10 cellular contexts compared by ENCODE assay signal in the genomic region with DNA sequence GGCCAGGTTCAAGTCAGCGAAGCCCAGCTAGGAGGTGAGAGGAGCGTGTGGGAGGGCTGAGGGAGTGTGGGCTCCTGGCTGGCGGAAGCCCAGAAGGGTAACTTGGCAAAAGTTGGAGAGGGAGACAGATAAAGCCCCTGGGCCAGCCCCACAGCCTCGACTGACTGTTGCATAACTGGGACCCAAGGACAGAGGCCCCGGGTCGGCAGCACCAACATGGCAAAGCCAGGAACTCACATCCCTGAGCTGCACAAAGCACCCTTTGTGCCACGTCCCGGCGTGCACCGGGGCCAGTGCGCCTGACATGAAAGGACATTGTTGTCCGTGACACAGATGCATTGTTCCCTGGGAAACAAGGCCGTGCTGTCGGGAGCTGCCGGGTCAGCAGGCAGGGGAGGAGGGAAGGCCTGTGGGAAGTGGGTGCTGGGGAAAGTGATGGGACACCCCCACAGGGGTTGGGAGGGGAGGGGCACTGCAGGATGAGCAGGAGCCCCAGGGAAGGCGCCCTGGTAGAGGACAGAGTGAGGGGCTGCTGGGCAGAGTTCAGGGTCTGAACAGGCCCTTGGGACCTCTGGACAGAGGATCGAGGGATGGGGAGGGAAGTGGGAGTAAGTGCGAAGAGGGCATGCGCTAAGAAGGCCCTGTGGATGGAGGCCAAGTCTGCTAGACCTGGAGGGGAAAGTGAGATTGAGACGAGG. TPM values are rescaled to one million over a fixed set of nuclear protein-coding genes. Genes with fewer than 3 reads are reported as not detected.
DNase-seq lines count a peak whose midpoint lies in the region; ATAC-seq and TF ChIP-seq lines count a peak whose summit lies in the region.
"Had no signal": no experiment of that assay in that cellular context is flagged by ENCODE, and none has a peak within 500 bp of the region (broad histone marks: within the 10 kb centered on the region; RNA-seq: fewer than 3 reads in every experiment).

No MANE protein-coding gene starts in this region.

- H3K18ac ChIP-seq in IMR-90 (ENCODE audit: low read depth, low read length) = no peak overlapping the region

- H3K36me3 ChIP-seq in IMR-90 (ENCODE audit: control insufficient read depth, insufficient read depth, low read length) = peaks cover 7% of the 10 kb centered on the region; the same call in 1 of the 2 replicates
- peaks cover 0 to 12% (median 0%) of the 10 kb centered on the region in 9 donors for H3K36me3 ChIP-seq in heart right ventricle
- peaks cover 2% of the 10 kb centered on the region for H3K36me3 ChIP-seq in rectal smooth muscle tissue (ENCODE audit: control insufficient read depth, insufficient read depth, low read length)
- no peaks in the 10 kb centered on the region for H3K36me3 ChIP-seq in A673 (ENCODE audit: insufficient read depth, low read length, poor library complexity, severe bottlenecking)

- intact Hi-C loops in IMR-90 (cut with micrococcal nuclease) (no loop called here), heart right ventricle (cut with DNase I) (no loop called here), A673 (cut with micrococcal nuclease; ENCODE audit: unreplicated experiment) (no loop called here)

- dilution Hi-C loops in IMR-90 (cut with HindIII; ENCODE audit: low sequenced_read_pairs, unreplicated experiment) = no loop called here

- H3K9me3 Mint-ChIP-seq in activated naive CD8-positive, alpha-beta T cell treated with anti-CD3 and anti-CD28 coated beads, Interleukin-2, amount 50 U/mL, for 24 hours = no peaks in the 10 kb centered on the region

- peaks cover 64% of the 10 kb centered on the region for H3K4me1 Mint-ChIP-seq in activated naive CD8-positive, alpha-beta T cell treated with anti-CD3 and anti-CD28 coated beads, Interleukin-2, amount 50 U/mL, for 24 hours

- TF ChIP-seq RAD21 in IMR-90 (IDR thresholded peaks at IDR 0.05; ENCODE audit: low read length) = no peak

- H3K4me1 ChIP-seq in IMR-90 (ENCODE audit: control insufficient read depth, insufficient read depth, low read length) (peaks cover 5% of the 10 kb centered on the region), heart right ventricle (peaks cover 4 to 94% (median 57%) of the 10 kb centered on the region in 9 donors), rectal smooth muscle tissue (ENCODE audit: control insufficient read depth, insufficient read depth, low read length) (peaks cover 19% of the 10 kb centered on the region), A673 (ENCODE audit: insufficient read depth, low read length, poor library complexity, severe bottlenecking) (peaks cover 10% of the 10 kb centered on the region)

- H3K36me3 Mint-ChIP-seq in activated naive CD8-positive, alpha-beta T cell treated with anti-CD3 and anti-CD28 coated beads, Interleukin-2, amount 50 U/mL, for 24 hours (ENCODE audit: low read depth) = peaks cover 4% of the 10 kb centered on the region

- no peak overlapping the region for H2BK20ac ChIP-seq in IMR-90 (ENCODE audit: low read depth, low read length)

- POLR2A ChIA-PET in IMR-90 (lab: Charles Lee; ENCODE audit: unreplicated experiment) = no interaction called here
- POLR2A ChIA-PET in A673 (lab: Charles Lee; ENCODE audit: low non-redundant PET) = no interaction called here

- peaks cover 12% of the 10 kb centered on the region for H3K9me1 ChIP-seq in IMR-90 (ENCODE audit: insufficient read depth, low read length)

- no peak overlapping the region for H3K4me2 ChIP-seq in IMR-90 (ENCODE audit: low read depth, low read length)

- no peak overlapping the region for H3K23ac ChIP-seq in IMR-90 (ENCODE audit: low read depth, low read length)

- H2BK5ac ChIP-seq in IMR-90 (ENCODE audit: low read depth, low read length, poor library complexity, severe bottlenecking) = no peak overlapping the region

- no peak overlapping the region for H2AFZ ChIP-seq in IMR-90 (replicated peaks; ENCODE audit: low read length, poor library complexity)

- 86% methylated on average over 15 of the region's 20 CpGs; no CpG with 5 or more reads in 1 of the 2 experiments for WGBS in IMR-90 (ENCODE audit: extremely low coverage in 2 of 2, insufficient read length in 1 of 2), 2 experiments
- WGBS in heart right ventricle, 2 donors = 22 to 37% methylated on average over 20 of the region's 20 CpGs

- peak overlapping the region; percentile 82 for H3K27ac Mint-ChIP-seq in activated naive CD8-positive, alpha-beta T cell treated with anti-CD3 and anti-CD28 coated beads, Interleukin-2, amount 50 U/mL, for 24 hours

- H3K27ac ChIP-seq in IMR-90 (ENCODE audit: insufficient read depth, low read length) (no peak overlapping the region), heart right ventricle (peak overlapping the region in 9 of 10 donors; percentile 39 to 85 (median 76)), rectal smooth muscle tissue (ENCODE audit: low read depth, low read length) (peak overlapping the region; percentile 57), A673 (ENCODE audit: low read depth, low read length, poor library complexity, severe bottlenecking) (no peak overlapping the region)

- in situ Hi-C loops in IMR-90 (cut with MboI; ENCODE audit: low sequenced_read_pairs) = no loop called here
- in situ Hi-C loops in KBM-7 (cut with MboI; ENCODE audit: low pct_unique_long_range_greater_than_20kb, low sequenced_read_pairs) = no loop called here

- no peaks in the 10 kb centered on the region for H3K27me3 ChIP-seq in IMR-90 (ENCODE audit: control insufficient read depth, insufficient read depth, low read length)
- no peaks in the 10 kb centered on the region for H3K27me3 ChIP-seq in heart right ventricle
- H3K27me3 ChIP-seq in rectal smooth muscle tissue (ENCODE audit: control insufficient read depth, insufficient read depth, low read length) = no peaks in the 10 kb centered on the region
- no peaks in the 10 kb centered on the region for H3K27me3 ChIP-seq in A673 (replicated peaks; ENCODE audit: insufficient read depth, low read depth, low read length, poor library complexity)

- H3K9me3 ChIP-seq in IMR-90 (ENCODE audit: control insufficient read depth, insufficient read depth, low read length) = no peaks in the 10 kb centered on the region
- H3K9me3 ChIP-seq in heart right ventricle = no peaks in the 10 kb centered on the region
- H3K9me3 ChIP-seq in A673 (ENCODE audit: low read depth, low read length, poor library complexity, severe bottlenecking) = no peaks in the 10 kb centered on the region

- no peak overlapping the region for H2BK15ac ChIP-seq in IMR-90 (ENCODE audit: low read depth, low read length)

- H3K9ac ChIP-seq in IMR-90 (ENCODE audit: low read depth, low read length) (no peak overlapping the region), rectal smooth muscle tissue (ENCODE audit: low read length) (no peak overlapping the region)

- H4K8ac ChIP-seq in IMR-90 (ENCODE audit: low read depth in 2 of 2, low read length in 2 of 2) = no peak overlapping the region

- DNase-seq in IMR-90 = no peak
- DNase-seq in activated naive CD8-positive, alpha-beta T cell treated with anti-CD3 and anti-CD28 coated beads, Interleukin-2, amount 50 U/mL, for 24 hours = no peak
- peak; percentile 62 to 70 for DNase-seq in heart right ventricle
- no peak for DNase-seq in KBM-7
- no peak for DNase-seq in A673 (ENCODE audit: low spot score)
- DNase-seq: activated effector memory CD4-positive, alpha-beta T cell treated with anti-CD3 and anti-CD28 coated beads, Interleukin-2, amount 50 U/mL, for 16 hours; stimulated activated CD4-positive, alpha-beta T cell treated with anti-CD3 and anti-CD28 coated beads, Interleukin-12 subunit alpha, Interleukin-12 subunit beta, amount 100 ng/mL, for 4 hours had no signal

- H3K4me3 ChIP-seq in IMR-90 (ENCODE audit: insufficient read depth, low read depth, low read length) (no peak overlapping the region), heart right ventricle (peak overlapping the region in 4 of 10 donors; percentile 2 to 17 (median 9)), rectal smooth muscle tissue (ENCODE audit: low read length) (no peak overlapping the region), A673 (ENCODE audit: low read depth, low read length, poor library complexity, severe bottlenecking) (no peak overlapping the region)

- no peak overlapping the region for H4K5ac ChIP-seq in IMR-90 (ENCODE audit: low read depth, low read length)

- no peak overlapping the region for H3K56ac ChIP-seq in IMR-90 (ENCODE audit: extremely low read depth, insufficient read depth, low read length)

- peak overlapping the region; percentile 19 for H2AK9ac ChIP-seq in IMR-90 (replicated peaks; ENCODE audit: low read depth, low read length, poor library complexity)

- H4K91ac ChIP-seq in IMR-90 (ENCODE audit: insufficient read depth, low read depth, low read length) = no peak overlapping the region

- BruUV-seq in IMR-90 (replicated peaks; lab: Mats Ljungman, UMichigan) (no TSS peak), A673 (replicated peaks; lab: Mats Ljungman, UMichigan) (no TSS peak)

- ATAC-seq in IMR-90 (ENCODE audit: low read depth) (no peak), heart right ventricle (peak; percentile 46 to 83 (median 60)), HG03139 (IDR thresholded peaks at IDR 0.05; ENCODE audit: unreplicated experiment) (no peak), GM21381 (IDR thresholded peaks at IDR 0.05; ENCODE audit: unreplicated experiment) (no peak)
- no peak for ATAC-seq in activated naive CD8-positive, alpha-beta T cell treated with anti-CD3 and anti-CD28 coated beads, Interleukin-2, amount 50 U/mL, for 24 hours

- no peak overlapping the region for H3K4ac ChIP-seq in IMR-90 (ENCODE audit: low read depth, low read length)

- CTCF ChIA-PET in IMR-90 (lab: Yijun Ruan, JAX) = no interaction called here
- CTCF ChIA-PET in A673 (lab: Charles Lee) = no interaction called here

- H3K27me3 Mint-ChIP-seq in activated naive CD8-positive, alpha-beta T cell treated with anti-CD3 and anti-CD28 coated beads, Interleukin-2, amount 50 U/mL, for 24 hours = no peaks in the 10 kb centered on the region

- peaks cover 24% of the 10 kb centered on the region for H4K20me1 ChIP-seq in IMR-90 (ENCODE audit: insufficient read depth, low read length)

- TF ChIP-seq POLR2A in IMR-90 (IDR thresholded peaks at IDR 0.05; ENCODE audit: low read depth, low read length) = no peak

- H3K14ac ChIP-seq in IMR-90 (replicated peaks; ENCODE audit: low read depth, low read length) = no peak overlapping the region

- H3K4me3 Mint-ChIP-seq in activated naive CD8-positive, alpha-beta T cell treated with anti-CD3 and anti-CD28 coated beads, Interleukin-2, amount 50 U/mL, for 24 hours = no peak overlapping the region

- TF ChIP-seq CTCF in IMR-90 (conservative IDR thresholded peaks at IDR 0.05; ENCODE audit: low read depth, low read length) = no peak
- no peak for TF ChIP-seq CTCF in heart right ventricle (IDR thresholded peaks at IDR 0.05)
- TF ChIP-seq CTCF in A673 (conservative IDR thresholded peaks at IDR 0.05; ENCODE audit: low read depth, low read length) = no peak

- no peak overlapping the region for H2BK120ac ChIP-seq in IMR-90 (ENCODE audit: low read depth, low read length)

- H3K79me1 ChIP-seq in IMR-90 (ENCODE audit: low read depth in 1 of 2, low read length in 2 of 2) = peaks cover 0 to 46% of the 10 kb centered on the region in 2 experiments

- no peak overlapping the region for H2AK5ac ChIP-seq in IMR-90 (ENCODE audit: low read depth, low read length)

RNA-seq across cellular contexts. Expression of a gene that starts 13.0 kb away (rescaled TPM):
- 10.8 TPM in 2 replicates for total RNA-seq in IMR-90 (2012; rRNA removed)
- 60.6 and 60.9 TPM in 2 replicates for polyA plus RNA-seq in IMR-90 (2012; rRNA removed)
- polyA plus RNA-seq in IMR-90 (2012; cell fraction: cytosol; rRNA removed) = 40.8 and 52.3 TPM in 2 replicates
- polyA plus RNA-seq in IMR-90 (2012; cell fraction: nucleus; rRNA removed; ENCODE audit: low replicate concordance) = 40.3 and 50.7 TPM in 2 replicates
- 10 to 100 TPM in 8 of 10 donors, 1 to 10 TPM in 2; 7.2 to 15.4 (median 12.3) TPM for total RNA-seq in heart right ventricle
- polyA plus RNA-seq in heart right ventricle = 10 to 100 TPM; 16.7 to 31.1 TPM
- 51.5 and 52.9 TPM in 2 replicates for total RNA-seq in A673 (2021)

RNA-seq across cellular contexts. Expression of a gene that starts 20.1 kb away (rescaled TPM):
- total RNA-seq in IMR-90 (2012; rRNA removed) (0.28 and 0.36 TPM in 2 replicates), heart right ventricle (under 1 TPM in 7 of 10 donors, not detected in 3; 0.25 to 0.59 (median 0.47) TPM), A673 (2021) (2.6 and 3.9 TPM in 2 replicates)
- polyA plus RNA-seq in IMR-90 (2012; rRNA removed) (2.7 and 3.6 TPM in 2 replicates), heart right ventricle (under 1 TPM in 1 of 2 donors, not detected in 1; 0.28 TPM)
- 2.5 and 3.4 TPM in 2 replicates for polyA plus RNA-seq in IMR-90 (2012; cell fraction: cytosol; rRNA removed)
- polyA plus RNA-seq in IMR-90 (2012; cell fraction: nucleus; rRNA removed; ENCODE audit: low replicate concordance) = 22.0 and 36.8 TPM in 2 replicates

RNA-seq across cellular contexts. Expression of a gene that starts 30.1 kb away (rescaled TPM):
- 1.1 TPM in 2 replicates for total RNA-seq in IMR-90 (2012; rRNA removed)
- polyA plus RNA-seq in IMR-90 (2012; rRNA removed) = 17.5 and 23.2 TPM in 2 replicates
- polyA plus RNA-seq in IMR-90 (2012; cell fraction: cytosol; rRNA removed) = 10.6 and 14.3 TPM in 2 replicates
- polyA plus RNA-seq in IMR-90 (2012; cell fraction: nucleus; rRNA removed; ENCODE audit: low replicate concordance) = 21.3 and 38.9 TPM in 2 replicates
- total RNA-seq in heart right ventricle = 10 to 100 TPM; 11.1 to 33.5 (median 25.1) TPM
- 10 to 100 TPM in 1 of 2 donors, 1 to 10 TPM in 1; 6.7 to 13.0 TPM for polyA plus RNA-seq in heart right ventricle
- 30.0 and 34.1 TPM in 2 replicates for total RNA-seq in A673 (2021)

RNA-seq across cellular contexts. Expression of a gene that starts 33.8 kb away (rescaled TPM):
- 11.9 and 12.5 TPM in 2 replicates for total RNA-seq in IMR-90 (2012; rRNA removed)
- polyA plus RNA-seq in IMR-90 (2012; rRNA removed) = 32.9 and 42.2 TPM in 2 replicates
- 18.6 and 48.3 TPM in 2 replicates for polyA plus RNA-seq in IMR-90 (2012; cell fraction: cytosol; rRNA removed)
- polyA plus RNA-seq in IMR-90 (2012; cell fraction: nucleus; rRNA removed; ENCODE audit: low replicate concordance) = 25.4 and 59.2 TPM in 2 replicates
- total RNA-seq in heart right ventricle = 10 to 100 TPM; 23.2 to 52.9 (median 33.9) TPM
- 10 to 100 TPM; 10.8 to 48.6 TPM for polyA plus RNA-seq in heart right ventricle
- total RNA-seq in A673 (2021) = 11.8 and 15.8 TPM in 2 replicates

RNA-seq across cellular contexts. Expression of a gene that starts 51.3 kb away (rescaled TPM):
- 35.3 and 35.7 TPM in 2 replicates for total RNA-seq in IMR-90 (2012; rRNA removed)
- 47.6 and 48.6 TPM in 2 replicates for polyA plus RNA-seq in IMR-90 (2012; rRNA removed)
- 41.6 and 60.0 TPM in 2 replicates for polyA plus RNA-seq in IMR-90 (2012; cell fraction: cytosol; rRNA removed)
- polyA plus RNA-seq in IMR-90 (2012; cell fraction: nucleus; rRNA removed; ENCODE audit: low replicate concordance) = 105 and 190 TPM in 2 replicates
- 10 to 100 TPM; 32.8 to 52.0 (median 44.7) TPM for total RNA-seq in heart right ventricle
- 10 to 100 TPM; 33.0 to 40.5 TPM for polyA plus RNA-seq in heart right ventricle
- total RNA-seq in A673 (2021) = 34.7 and 40.4 TPM in 2 replicates

Comparison
In these comparisons a context has a peak if more than half of its experiments do, and no peak if none do; other contexts are left out.
1. ATAC-seq: peak in heart right ventricle (8 of 8); none in IMR-90 (single experiment), activated naive CD8-positive, alpha-beta T cell treated with anti-CD3 and anti-CD28 coated beads, Interleukin-2, amount 50 U/mL, for 24 hours (single experiment), HG03139 (single experiment) and GM21381 (single experiment).
2. DNase-seq: peak in heart right ventricle (2 of 2); none in IMR-90 (single experiment), activated naive CD8-positive, alpha-beta T cell treated with anti-CD3 and anti-CD28 coated beads, Interleukin-2, amount 50 U/mL, for 24 hours (single experiment), KBM-7 (single experiment) and A673 (single experiment).
3. H3K27ac ChIP-seq: peak in heart right ventricle (9 of 10) and rectal smooth muscle tissue (single experiment); none in IMR-90 (single experiment) and A673 (single experiment).